24 cellular contexts compared by ENCODE assay signal in genomic region chr9:18238752-18239151, GRCh38.
DNase-seq lines count a peak whose midpoint lies in the region; ATAC-seq and TF ChIP-seq lines count a peak whose summit lies in the region.
"Had no signal": no experiment of that assay in that cellular context is flagged by ENCODE, and none has a peak within 500 bp of the region (broad histone marks: within the 10 kb centered on the region; RNA-seq: fewer than 3 reads in every experiment).

No MANE protein-coding gene starts in this region.

- H3K4me3 ChIP-seq in choroid plexus epithelial cell (ENCODE audit: low read depth, low read length), result no peak overlapping the region
- H3K4me3 ChIP-seq: ascending aorta, GM12878, HAP-1, ovary, sigmoid colon, upper lobe of right lung had no signal

- no peak for ATAC-seq in HG02840 (IDR thresholded peaks at IDR 0.05; ENCODE audit: low FRiP score, unreplicated experiment)
- ATAC-seq in HG03280 (IDR thresholded peaks at IDR 0.05; ENCODE audit: unreplicated experiment), result no peak
- ATAC-seq: GM12878; naive thymus-derived CD4-positive, alpha-beta T cell; T-cell; upper lobe of right lung had no signal

- peak; percentile 4 for DNase-seq in Daoy (ENCODE audit: low read depth)
- DNase-seq in NCI-H460 (ENCODE audit: extremely low read depth, low read depth), result peak; percentile 15
- DNase-seq in choroid plexus epithelial cell (ENCODE audit: low read depth), result peak; percentile 70
- peak; percentile 19 for DNase-seq in kidney tubule cell (ENCODE audit: low spot score)
- no peak for DNase-seq in D341Med (ENCODE audit: low spot score)
- DNase-seq in cardiac septum (ENCODE audit: low spot score), result no peak
- DNase-seq: activated CD4-positive, alpha-beta T cell treated with anti-CD3 and anti-CD28 coated beads, Interleukin-2, amount 10 ng/mL, durations not matched to agents 24 days and 14 days; activated CD8-positive, alpha-beta memory T cell treated with anti-CD3 and anti-CD28 coated beads, Interleukin-2, amount 50 U/mL, for 4 hours; activated effector memory CD4-positive, alpha-beta T cell treated with anti-CD3 and anti-CD28 coated beads, Interleukin-2, amount 50 U/mL, for 16 hours; COR-L47; GDM1; naive thymus-derived CD4-positive, alpha-beta T cell; NCI-H345; NK-92 treated with Interleukin-12 subunit alpha and Interleukin-12 subunit beta, amount 100 ng/mL, for 24 hours; ovary; RPMI8226; sigmoid colon; T-cell; upper lobe of right lung had no signal

- no peak for TF ChIP-seq CTCF in choroid plexus epithelial cell (conservative IDR thresholded peaks at IDR 0.05; ENCODE audit: low read depth, low read length)

- intact Hi-C loops in cardiac septum (cut with DNase I), result no loop called here

Comparison
In these comparisons a context has a peak if more than half of its experiments do, and no peak if none do; other contexts are left out.
1. DNase-seq: peak in Daoy (single experiment), NCI-H460 (single experiment), choroid plexus epithelial cell (single experiment) and kidney tubule cell (single experiment); none in D341Med (single experiment) and cardiac septum (single experiment).